ENCODE assay signal across 8 cellular contexts in the genomic region with DNA sequence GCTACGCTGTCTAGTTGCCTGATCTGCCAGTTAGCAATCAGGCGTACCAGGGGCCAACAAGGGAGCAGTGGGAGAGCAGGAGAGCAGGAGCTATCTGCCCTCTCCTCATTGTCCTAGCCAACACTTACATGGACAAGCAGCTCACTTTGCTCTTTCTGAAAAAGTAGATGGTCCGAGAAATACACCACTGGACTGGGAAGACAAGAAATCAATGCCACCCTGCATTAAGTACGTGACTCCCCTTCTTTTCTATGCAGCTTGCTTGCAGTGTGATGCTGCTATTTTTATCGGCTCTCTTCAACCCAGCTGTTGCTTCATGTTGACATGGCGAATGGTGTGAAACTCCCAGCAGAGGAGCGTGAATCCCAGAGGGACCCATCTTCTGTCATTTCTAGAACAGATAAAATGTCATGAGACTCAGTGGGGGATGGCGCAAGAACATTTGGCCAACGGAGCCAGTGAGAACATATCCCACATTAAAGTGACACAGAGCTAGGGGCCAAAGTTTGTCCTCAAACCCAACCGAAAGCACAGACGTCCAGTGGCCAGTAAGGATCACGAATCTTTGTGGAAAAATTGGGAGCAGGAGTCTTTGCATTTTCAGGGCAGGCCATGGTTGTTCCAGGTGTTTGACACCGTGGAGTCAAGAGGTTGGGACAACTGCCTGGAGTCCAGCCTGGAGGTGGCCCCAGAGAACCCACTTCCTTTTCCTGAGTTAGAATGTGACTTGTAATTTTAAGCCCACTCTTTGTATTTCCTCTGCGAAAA. TPM values are rescaled to one million over a fixed set of nuclear protein-coding genes. Genes with fewer than 3 reads are reported as not detected.
DNase-seq lines count a peak whose midpoint lies in the region; ATAC-seq and TF ChIP-seq lines count a peak whose summit lies in the region.

No MANE protein-coding gene starts in this region.

- no peak overlapping the region for H4K91ac ChIP-seq in H9 (ENCODE audit: insufficient read length, low read depth, low read length)

- H3K56ac ChIP-seq in H9 (ENCODE audit: insufficient read length, low read depth, low read length) = no peak overlapping the region

- H3T11ph ChIP-seq in H9 (ENCODE audit: low read length) = no peak overlapping the region

- DNase-seq in GM23338 (ENCODE audit: low spot score) (no peak), NB4 (ENCODE audit: low read depth) (peak; percentile 99), memory B cell (ENCODE audit: low spot score in 2 of 2) (peak in 1 of 2 donors; percentile 58), H9 (no peak), NK-92 (lab: John Stamatoyannopoulos, UW; ENCODE audit: unreplicated experiment) (no peak), hepatocyte (ENCODE audit: low spot score) (no peak)
- DNase-seq in effector CD4-positive, alpha-beta T cell = no peak

- H2BK5ac ChIP-seq in H9 (ENCODE audit: insufficient read length, low read length) = no peak overlapping the region

- H3K4me1 Mint-ChIP-seq in GM23338 (peaks cover 7% of the 10 kb centered on the region; the same call in 2 of the 3 replicates), memory B cell (peaks cover 65% of the 10 kb centered on the region), H9 (peaks cover 8% of the 10 kb centered on the region in 2 experiments)

- H3K4ac ChIP-seq in H9 (ENCODE audit: low read depth, low read length) = no peak overlapping the region

- H3K9me3 Mint-ChIP-seq in GM23338 (no peaks in the 10 kb centered on the region), memory B cell (peaks cover 1% of the 10 kb centered on the region), H9 (peaks cover 0 to 8% of the 10 kb centered on the region in 2 experiments; a peak in 4 of 5 replicates)

- peaks cover 4% of the 10 kb centered on the region for H3K27me3 Mint-ChIP-seq in GM23338 (ENCODE audit: insufficient read depth, low read depth, poor library complexity)
- no peaks in the 10 kb centered on the region for H3K27me3 Mint-ChIP-seq in memory B cell
- H3K27me3 Mint-ChIP-seq in H9 (ENCODE audit: low read depth) = no peaks in the 10 kb centered on the region

- no peak overlapping the region for H2AK5ac ChIP-seq in H9 (ENCODE audit: insufficient read length, low read length)

- no peaks in the 10 kb centered on the region for H3K27me3 ChIP-seq in GM23338 (ENCODE audit: insufficient read depth)
- H3K27me3 ChIP-seq in H9 (ENCODE audit: insufficient read depth, low read length) = no peaks in the 10 kb centered on the region
- no peaks in the 10 kb centered on the region for H3K27me3 ChIP-seq in hepatocyte

- no peak overlapping the region for H3K18ac ChIP-seq in H9 (ENCODE audit: insufficient read length, low read depth, low read length)

- no peak overlapping the region for H3K14ac ChIP-seq in H9 (ENCODE audit: insufficient read depth, low read length)

- H3K9ac ChIP-seq in H9 (ENCODE audit: extremely low read depth, insufficient read length, low read length) = no peak overlapping the region

- H4K8ac ChIP-seq in H9 (replicated peaks; ENCODE audit: insufficient read length, low read depth, low read length) = no peak overlapping the region

- H2BK120ac ChIP-seq in H9 (ENCODE audit: low read depth, low read length, poor library complexity, severe bottlenecking) = no peak overlapping the region

- TF ChIP-seq CTCF in GM23338 (conservative IDR thresholded peaks at IDR 0.05; ENCODE audit: low read depth in 2 of 2) = no peak
- peak; percentile 24 for TF ChIP-seq CTCF in NB4 (IDR thresholded peaks at IDR 0.05; ENCODE audit: low read depth, low read length)
- no peak for TF ChIP-seq CTCF in H9 (conservative IDR thresholded peaks at IDR 0.05)
- TF ChIP-seq CTCF in hepatocyte (IDR thresholded peaks at IDR 0.05; ENCODE audit: poor library complexity) = no peak

- no peak overlapping the region for H3K23ac ChIP-seq in H9 (ENCODE audit: insufficient read length, low read depth, low read length)

- H3K4me1 ChIP-seq in GM23338 (ENCODE audit: insufficient read depth) (no peaks in the 10 kb centered on the region), H9 (ENCODE audit: insufficient read depth, low read length) (no peaks in the 10 kb centered on the region), hepatocyte (ENCODE audit: insufficient read depth) (peaks cover 3% of the 10 kb centered on the region)

- H3K4me2 ChIP-seq in GM23338 = no peak overlapping the region
- no peak overlapping the region for H3K4me2 ChIP-seq in H9 (ENCODE audit: insufficient read depth, insufficient read length, low read length)
- no peak overlapping the region for H3K4me2 ChIP-seq in hepatocyte

- WGBS in H9 (ENCODE audit: extremely low coverage, insufficient read length, low lambda C conversion rate) = no CpG with 5 or more reads among the region's 14 CpGs
- 87% methylated on average over 14 of the region's 14 CpGs for WGBS in hepatocyte (ENCODE audit: low lambda C conversion rate, missing lambda C conversion rate)

- H3K4me3 ChIP-seq in GM23338 = no peak overlapping the region
- peak overlapping the region; percentile 56 for H3K4me3 ChIP-seq in NB4 (ENCODE audit: low read depth, low read length)
- H3K4me3 ChIP-seq in hepatocyte = no peak overlapping the region

- ATAC-seq in GM18505 (IDR thresholded peaks at IDR 0.05; ENCODE audit: unreplicated experiment) = peak; percentile 61
- ATAC-seq in GM23338 = no peak
- peak; percentile 76 for ATAC-seq in memory B cell (ENCODE audit: low read depth)

- H2BK20ac ChIP-seq in H9 (ENCODE audit: low read depth, low read length, poor library complexity, severe bottlenecking) = no peak overlapping the region

- H3K27ac Mint-ChIP-seq in GM23338 (no peak overlapping the region), memory B cell (peak overlapping the region; percentile 92), H9 (no peak overlapping the region)

- H4K20me1 ChIP-seq in GM23338 (replicated peaks; ENCODE audit: insufficient read depth) (no peaks in the 10 kb centered on the region), H9 (ENCODE audit: control insufficient read depth, insufficient read depth, insufficient read length) (no peaks in the 10 kb centered on the region), hepatocyte (ENCODE audit: insufficient read depth, poor library complexity, severe bottlenecking) (no peaks in the 10 kb centered on the region)

- no peaks in the 10 kb centered on the region for H3K36me3 Mint-ChIP-seq in GM23338 (ENCODE audit: low read depth)
- H3K36me3 Mint-ChIP-seq in memory B cell = peaks cover 2% of the 10 kb centered on the region
- H3K36me3 Mint-ChIP-seq in H9 (ENCODE audit: insufficient read depth in 1 of 3, low read depth in 3 of 3) = no peaks in the 10 kb centered on the region; a peak in 1 of 7 replicates

- no peaks in the 10 kb centered on the region for H3K79me2 ChIP-seq in GM23338 (replicated peaks; ENCODE audit: insufficient read depth)
- no peaks in the 10 kb centered on the region for H3K79me2 ChIP-seq in H9 (ENCODE audit: insufficient read depth, low read length)
- H3K79me2 ChIP-seq in hepatocyte = no peaks in the 10 kb centered on the region

- no peaks in the 10 kb centered on the region for H3K23me2 ChIP-seq in H9 (ENCODE audit: insufficient read length, low read depth, low read length, poor library complexity, severe bottlenecking)

- no peak overlapping the region for H2BK15ac ChIP-seq in H9 (ENCODE audit: low read depth, low read length)

- no peak overlapping the region for H4K5ac ChIP-seq in H9 (ENCODE audit: insufficient read length, low read depth, low read length)

- no peaks in the 10 kb centered on the region for H3F3A ChIP-seq in GM23338 (replicated peaks; ENCODE audit: low read depth)

- no peaks in the 10 kb centered on the region; the same call in 1 of the 2 replicates for H3K36me3 ChIP-seq in GM23338 (ENCODE audit: insufficient read depth)
- no peaks in the 10 kb centered on the region for H3K36me3 ChIP-seq in hepatocyte (replicated peaks; ENCODE audit: insufficient read depth, low read depth)

- H3K27ac ChIP-seq in GM23338 (ENCODE audit: low read depth) (no peak overlapping the region), H9 (ENCODE audit: insufficient read length, low read depth, low read length) (no peak overlapping the region), hepatocyte (no peak overlapping the region)

- H2AFZ ChIP-seq in GM23338 = peak overlapping the region; percentile 56; the same call in 1 of the 2 replicates
- no peak overlapping the region for H2AFZ ChIP-seq in H9 (ENCODE audit: low read length)
- H2AFZ ChIP-seq in hepatocyte = no peak overlapping the region

- H2BK12ac ChIP-seq in H9 (ENCODE audit: insufficient read length, low read depth, low read length) = no peak overlapping the region

- H3K4me3 Mint-ChIP-seq in GM23338 (no peak overlapping the region), memory B cell (peak overlapping the region; percentile 71), H9 (no peak overlapping the region)

- H3K9me2 ChIP-seq in GM23338 (ENCODE audit: insufficient read depth) = no peaks in the 10 kb centered on the region
- no peaks in the 10 kb centered on the region for H3K9me2 ChIP-seq in hepatocyte (replicated peaks; ENCODE audit: insufficient read depth)

- H3K9me3 ChIP-seq in H9 (ENCODE audit: control insufficient read depth, low read depth, low read length) (no peaks in the 10 kb centered on the region), hepatocyte (ENCODE audit: low read depth) (no peaks in the 10 kb centered on the region)

- H3K79me1 ChIP-seq in H9 (ENCODE audit: insufficient read depth, low read depth, low read length, poor library complexity, severe bottlenecking) = no peaks in the 10 kb centered on the region

- TF ChIP-seq POLR2A in GM18505 (IDR thresholded peaks at IDR 0.05; ENCODE audit: borderline replicate concordance, extremely low read depth, insufficient read depth, insufficient read length) = peak; percentile 57
- no peak for TF ChIP-seq POLR2A in NB4 (IDR thresholded peaks at IDR 0.05; ENCODE audit: extremely low read depth, insufficient read length)

RNA-seq across cellular contexts. Expression of gene MEF2A, which starts 53.7 kb away (rescaled TPM):
- total RNA-seq in GM23338 (2014; rRNA removed; shearing (Covaris generic)) = 42.3 and 46.1 TPM in 2 replicates
- polyA plus RNA-seq in GM23338 (2016; fragmentation: Nextera tagmentation; extraction: Ambion mirVana) (17.7 and 20.3 TPM in 2 replicates), hepatocyte (18.0 and 20.4 TPM in 2 replicates)
- total RNA-seq in H9 (2021) (20.7 and 25.2 TPM in 2 replicates), hepatocyte (43.9 and 56.7 TPM in 2 replicates)
